20 cellular contexts compared by ENCODE assay signal in genomic region chr7:103866919-103867318, GRCh38.
DNase-seq lines count a peak whose midpoint lies in the region; ATAC-seq and TF ChIP-seq lines count a peak whose summit lies in the region.
"Had no signal": no experiment of that assay in that cellular context is flagged by ENCODE, and none has a peak within 500 bp of the region (broad histone marks: within the 10 kb centered on the region; RNA-seq: fewer than 3 reads in every experiment).

No MANE protein-coding gene starts in this region.

- peak; percentile 33 for ATAC-seq in body of pancreas
- no peak for ATAC-seq in GM18861 (IDR thresholded peaks at IDR 0.05; ENCODE audit: unreplicated experiment)
- ATAC-seq in HG02571 (IDR thresholded peaks at IDR 0.05; ENCODE audit: unreplicated experiment), result no peak
- ATAC-seq: GM23338 had no signal

- H3K9me3 ChIP-seq in body of pancreas, result no peaks in the 10 kb centered on the region
- H3K9me3 ChIP-seq: upper lobe of left lung had no signal

- H3K27me3 ChIP-seq in body of pancreas, result no peaks in the 10 kb centered on the region
- H3K27me3 ChIP-seq: brain microvascular endothelial cell, upper lobe of left lung had no signal

- no peak for TF ChIP-seq CTCF in body of pancreas (IDR thresholded peaks at IDR 0.05)

- intact Hi-C loops in body of pancreas (cut with DNase I), result no loop called here

- DNase-seq in COLO668 (lab: John Stamatoyannopoulos, UW; ENCODE audit: unreplicated experiment), result peak; percentile 34
- peak; percentile 89 for DNase-seq in NCI-H1417 treated with DMSO at 0.1 percent for 48 hours (lab: John Stamatoyannopoulos, UW)
- peak; percentile 84 for DNase-seq in NCI-H345 (lab: John Stamatoyannopoulos, UW)
- DNase-seq in body of pancreas, result no peak
- DNase-seq in iPS-NIHi7 (ENCODE audit: extremely low spot score), result no peak
- no peak for DNase-seq in substantia nigra (lab: John Stamatoyannopoulos, UW)
- DNase-seq: activated CD4-positive, alpha-beta T cell treated with anti-CD3 and anti-CD28 coated beads, Interleukin-2, amount 10 ng/mL, durations not matched to agents 7 days and 5 days; activated naive CD8-positive, alpha-beta T cell treated with anti-CD3 and anti-CD28 coated beads for 36 hours; activated T-cell treated with anti-CD3 and anti-CD28 coated beads, Interleukin-2, amount 50 U/mL, for 1 hour; brain microvascular endothelial cell; CD4-positive, alpha-beta T cell; dermis blood vessel endothelial cell; erythroblast; mesenchymal stem cell; PC-9; stimulated activated CD4-positive, alpha-beta T cell treated with anti-CD3 and anti-CD28 coated beads, Interleukin-15, amount 100 ng/mL, for 24 hours; upper lobe of left lung had no signal

- no peaks in the 10 kb centered on the region for H3K36me3 ChIP-seq in body of pancreas (replicated peaks in 1 of 2; ENCODE audit: insufficient read depth in 1 of 2, low read depth in 2 of 2)
- H3K36me3 ChIP-seq: brain microvascular endothelial cell, upper lobe of left lung had no signal

- no peak overlapping the region for H3K4me3 ChIP-seq in body of pancreas
- H3K4me3 ChIP-seq: GM23338, PC-9, upper lobe of left lung had no signal

- TF ChIP-seq POLR2A in body of pancreas (IDR thresholded peaks at IDR 0.05), result no peak

- H3K4me1 ChIP-seq in body of pancreas, result peaks cover 9% of the 10 kb centered on the region
- H3K4me1 ChIP-seq: upper lobe of left lung had no signal

- 8 to 19% methylated on average over 4 of the region's 4 CpGs for WGBS in body of pancreas, 2 donors

- H3K27ac ChIP-seq in body of pancreas (no peak overlapping the region), substantia nigra (ENCODE audit: low read depth, low read length, poor library complexity, severe bottlenecking) (no peak overlapping the region)
- H3K27ac ChIP-seq: brain microvascular endothelial cell, PC-9, upper lobe of left lung had no signal

Comparison
In these comparisons a context has a peak if more than half of its experiments do, and no peak if none do; other contexts are left out.
1. DNase-seq: peak in COLO668 (single experiment), NCI-H1417 treated with DMSO at 0.1 percent for 48 hours (single experiment) and NCI-H345 (single experiment); none in body of pancreas (0 of 4), iPS-NIHi7 (single experiment) and substantia nigra (0 of 49).